Comparison of ENCODE assay signal across 1 cellular context in genomic region chr1:209651148-209651547, GRCh38.
TF ChIP-seq lines count a peak whose summit lies in the region.

No MANE protein-coding gene starts in this region.

TF ChIP-seq in GM12878, 131 proteins besides CTCF, POLR2A, EP300 and RAD21:
- no peak for TF ChIP-seq REST (IDR thresholded peaks at IDR 0.05; ENCODE audit: low read depth, low read length)
- no peak for TF ChIP-seq SKIL (IDR thresholded peaks at IDR 0.05; ENCODE audit: low read depth, poor library complexity, severe bottlenecking)
- peak; percentile 57; the same call in 1 of the 2 replicates for TF ChIP-seq ZNF687 (IDR thresholded peaks at IDR 0.05)
- TF ChIP-seq PML (IDR thresholded peaks at IDR 0.05; ENCODE audit: low read length) = no peak
- no peak for TF ChIP-seq BCL3 (IDR thresholded peaks at IDR 0.05; ENCODE audit: borderline replicate concordance, insufficient read depth, low read depth, low read length, poor library complexity, severe bottlenecking)
- peak; percentile 12; the same call in 1 of the 2 replicates for TF ChIP-seq IKZF1 (conservative IDR thresholded peaks at IDR 0.05)
- no peak for TF ChIP-seq E2F8 (IDR thresholded peaks at IDR 0.05; ENCODE audit: low read depth, partially characterized antibody)
- TF ChIP-seq MTA2 (IDR thresholded peaks at IDR 0.05; ENCODE audit: low read depth) = 0 out of 2 replicates have a peak, but pooled peaks have one; percentile 21
